7 cellular contexts compared by ENCODE assay signal in the genomic region with DNA sequence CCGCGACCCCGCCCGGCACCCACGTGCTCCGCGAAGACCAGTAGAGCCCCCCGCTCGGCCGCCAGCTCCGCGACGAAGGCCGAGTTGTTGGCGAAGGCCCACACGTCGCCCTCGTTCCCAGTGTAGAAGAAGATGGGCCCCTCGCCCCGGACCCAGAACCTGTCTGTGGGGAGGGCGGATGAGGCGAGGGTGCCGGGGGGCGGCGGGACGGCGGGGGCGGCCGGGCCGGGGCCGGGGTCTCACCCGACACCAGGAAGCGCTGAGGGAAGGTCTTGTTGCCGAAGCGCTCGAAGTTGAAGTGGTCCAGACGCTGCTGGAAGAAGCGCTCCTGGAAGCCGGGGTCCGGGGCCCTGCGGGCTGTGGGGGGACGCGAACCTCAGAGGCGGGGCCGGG. TPM values are rescaled to one million over a fixed set of nuclear protein-coding genes. Genes with fewer than 3 reads are reported as not detected.
DNase-seq lines count a peak whose midpoint lies in the region; ATAC-seq and TF ChIP-seq lines count a peak whose summit lies in the region.

No MANE protein-coding gene starts in this region.

- WGBS in trophoblast cell (ENCODE audit: extremely low coverage, insufficient coverage, insufficient read length) = no CpG with 5 or more reads among the region's 45 CpGs

- peak overlapping the region; percentile 67 for H3K27ac ChIP-seq in effector memory CD4-positive, alpha-beta T cell (ENCODE audit: insufficient read depth, low read length, poor library complexity, severe bottlenecking)
- H3K27ac ChIP-seq in trophoblast cell (ENCODE audit: low read depth, low read length) = no peak overlapping the region

- no peak overlapping the region for H3K14ac ChIP-seq in trophoblast cell (ENCODE audit: low read length)

- H2BK120ac ChIP-seq in trophoblast cell (ENCODE audit: insufficient read depth, low read length, poor library complexity) = no peak overlapping the region

- no peak overlapping the region for H2AFZ ChIP-seq in trophoblast cell (ENCODE audit: insufficient read depth, low read length, poor library complexity)

- no peak overlapping the region for H4K8ac ChIP-seq in trophoblast cell (ENCODE audit: low read depth, low read length)

- H3K79me1 ChIP-seq in trophoblast cell (ENCODE audit: low read length) = no peaks in the 10 kb centered on the region

- no peak overlapping the region for H2BK12ac ChIP-seq in trophoblast cell (ENCODE audit: low read length)

- no peak overlapping the region for H4K91ac ChIP-seq in trophoblast cell (ENCODE audit: low read depth, low read length)

- peaks cover 14% of the 10 kb centered on the region for H3K4me1 ChIP-seq in effector memory CD4-positive, alpha-beta T cell (ENCODE audit: control insufficient read depth, insufficient read depth, low read length, poor library complexity, severe bottlenecking)
- no peaks in the 10 kb centered on the region for H3K4me1 ChIP-seq in trophoblast cell (ENCODE audit: control insufficient read depth in 1 of 2, insufficient read depth in 2 of 2, low read length in 2 of 2)

- no peak overlapping the region for H3K4ac ChIP-seq in trophoblast cell (ENCODE audit: low read depth, low read length)

- peaks cover 30% of the 10 kb centered on the region for H3K36me3 ChIP-seq in effector memory CD4-positive, alpha-beta T cell (ENCODE audit: control insufficient read depth, insufficient read depth, low read length)
- H3K36me3 ChIP-seq in trophoblast cell (ENCODE audit: control insufficient read depth in 1 of 2, insufficient read depth in 2 of 2, low read length in 2 of 2) = peaks cover 5 to 9% of the 10 kb centered on the region in 2 experiments

- no peak overlapping the region for H3K23ac ChIP-seq in trophoblast cell (ENCODE audit: low read length)

- H4K12ac ChIP-seq in trophoblast cell (ENCODE audit: low read depth, low read length) = no peak overlapping the region

- H2AK5ac ChIP-seq in trophoblast cell (ENCODE audit: low read length) = no peak overlapping the region

- no peak for TF ChIP-seq CTCF in LNCaP clone FGC (IDR thresholded peaks at IDR 0.05; ENCODE audit: control insufficient read depth, extremely low read depth, insufficient read depth)

- no peak overlapping the region for H2BK5ac ChIP-seq in trophoblast cell (ENCODE audit: low read depth, low read length, poor library complexity)

- H3K9me3 ChIP-seq in effector memory CD4-positive, alpha-beta T cell (ENCODE audit: control insufficient read depth, low read length) = no peaks in the 10 kb centered on the region
- H3K9me3 ChIP-seq in trophoblast cell (ENCODE audit: insufficient read depth, low read depth, low read length) = no peaks in the 10 kb centered on the region

- H3K4me3 ChIP-seq in LNCaP clone FGC (ENCODE audit: low read depth, low read length) (peak overlapping the region; percentile 63), trophoblast cell (ENCODE audit: low read depth, low read length) (no peak overlapping the region)
- H3K4me3 ChIP-seq in effector memory CD4-positive, alpha-beta T cell (ENCODE audit: insufficient read depth, low read depth, low read length, poor library complexity, severe bottlenecking) = peak overlapping the region; percentile 58

- H3K18ac ChIP-seq in trophoblast cell (ENCODE audit: low read length) = no peak overlapping the region

- no peaks in the 10 kb centered on the region for H3K79me2 ChIP-seq in trophoblast cell (ENCODE audit: control insufficient read depth, insufficient read depth, low read length, poor library complexity)

- DNase-seq in LNCaP clone FGC (ENCODE audit: low read depth) = no peak
- DNase-seq in effector memory CD4-positive, alpha-beta T cell = no peak
- no peak for DNase-seq in trophoblast cell
- no peak for DNase-seq in DMS153 treated with DMSO at 0.1 percent for 48 hours (lab: John Stamatoyannopoulos, UW; ENCODE audit: unreplicated experiment)
- DNase-seq in HCEC 1CT = no peak

- H3K27me3 ChIP-seq in effector memory CD4-positive, alpha-beta T cell (replicated peaks; ENCODE audit: control insufficient read depth, insufficient read depth, low read length, poor library complexity, severe bottlenecking) = no peaks in the 10 kb centered on the region
- peaks cover 24% of the 10 kb centered on the region for H3K27me3 ChIP-seq in trophoblast cell (ENCODE audit: insufficient read depth, low read length)

- peak overlapping the region; percentile 59 for H3K4me2 ChIP-seq in trophoblast cell (ENCODE audit: low read length)

- peak; percentile 5 for ATAC-seq in GM19467 (IDR thresholded peaks at IDR 0.05; ENCODE audit: unreplicated experiment)
- no peak for ATAC-seq in GM18498 (IDR thresholded peaks at IDR 0.05; ENCODE audit: unreplicated experiment)

- H3K9ac ChIP-seq in trophoblast cell (ENCODE audit: low read length) = no peak overlapping the region

RNA-seq across cellular contexts. Expression of gene DPP7, which starts 0.3 kb away (rescaled TPM):
- 11.0 and 12.4 TPM in 2 replicates for polyA plus RNA-seq in trophoblast cell (2013)

RNA-seq across cellular contexts. Expression of gene GRIN1, which starts 24.7 kb away (rescaled TPM):
- polyA plus RNA-seq in trophoblast cell (2013) = 0.10 and 0.16 TPM in 2 replicates

RNA-seq across cellular contexts. Expression of gene MAN1B1, which starts 27.4 kb away (rescaled TPM):
- polyA plus RNA-seq in trophoblast cell (2013) = 36.5 and 37.4 TPM in 2 replicates

RNA-seq across cellular contexts. Expression of gene UAP1L1, which starts 36.9 kb away (rescaled TPM):
- polyA plus RNA-seq in trophoblast cell (2013) = 5.1 and 5.5 TPM in 2 replicates

RNA-seq across cellular contexts. Expression of gene SAPCD2, which starts 43.9 kb away (rescaled TPM):
- 9.0 and 9.1 TPM in 2 replicates for polyA plus RNA-seq in trophoblast cell (2013)
